ENCODE assay signal across 12 cellular contexts in the genomic region with DNA sequence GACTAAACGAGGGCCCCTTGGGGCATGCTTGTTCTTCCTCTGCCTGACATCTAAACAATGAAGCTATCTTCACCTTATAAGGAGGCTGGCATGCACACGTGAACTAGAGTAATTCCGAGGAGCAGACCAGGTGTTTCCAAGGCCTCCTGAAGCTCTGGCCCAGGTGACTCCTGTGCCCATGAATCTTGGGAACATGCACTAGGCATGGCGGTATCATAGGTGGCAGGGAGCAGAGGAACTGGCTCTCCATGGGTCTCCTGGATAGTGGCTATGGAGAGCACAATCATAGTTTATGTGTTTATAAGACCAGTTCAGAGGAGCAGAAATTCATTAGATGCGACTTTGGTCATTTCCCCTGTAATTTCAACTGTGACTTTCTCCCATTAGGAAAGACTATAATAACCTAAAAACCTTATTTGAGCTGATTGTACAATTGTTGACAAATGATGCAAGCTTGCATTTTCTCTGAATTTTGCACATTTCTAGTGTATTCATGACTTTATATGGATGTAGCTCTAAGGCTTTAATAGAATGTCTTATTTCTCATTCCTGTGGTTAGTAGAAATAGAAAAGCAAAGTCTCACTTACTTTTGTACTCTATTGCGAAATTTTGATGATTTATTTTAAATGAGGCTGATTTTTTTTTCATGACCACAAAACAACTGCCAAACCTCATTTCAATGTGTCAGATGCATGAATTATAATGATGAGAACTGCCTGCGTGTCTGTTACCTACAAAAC.
DNase-seq lines count a peak whose midpoint lies in the region; ATAC-seq and TF ChIP-seq lines count a peak whose summit lies in the region.
"Had no signal": no experiment of that assay in that cellular context is flagged by ENCODE, and none has a peak within 500 bp of the region (broad histone marks: within the 10 kb centered on the region; RNA-seq: fewer than 3 reads in every experiment).

No MANE protein-coding gene starts in this region.

- peak overlapping the region; percentile 92 for H3K23ac ChIP-seq in IMR-90 (ENCODE audit: low read depth, low read length)

- H3K9ac ChIP-seq in IMR-90 (ENCODE audit: low read depth, low read length) (peak overlapping the region; percentile 57; the same call in 1 of the 2 replicates), adipocyte (ENCODE audit: low read length) (peak overlapping the region; percentile 74), subcutaneous abdominal adipose tissue (ENCODE audit: low read length in 5 of 5) (peak overlapping the region in 1 of 5 donors; percentile 44)

- H3K56ac ChIP-seq in IMR-90 (ENCODE audit: extremely low read depth, insufficient read depth, low read length) = peak overlapping the region; percentile 76; the same call in 1 of the 2 replicates

- no peaks in the 10 kb centered on the region for H4K20me1 ChIP-seq in IMR-90 (ENCODE audit: insufficient read depth, low read length)

- H3K4ac ChIP-seq in IMR-90 (ENCODE audit: low read depth, low read length) = peak overlapping the region; percentile 97

- peak overlapping the region; percentile 98 for H2AK5ac ChIP-seq in IMR-90 (ENCODE audit: low read depth, low read length)

- no peak for TF ChIP-seq RAD21 in IMR-90 (IDR thresholded peaks at IDR 0.05; ENCODE audit: low read length)

- H4K91ac ChIP-seq in IMR-90 (ENCODE audit: insufficient read depth, low read depth, low read length) = peak overlapping the region; percentile 95

- WGBS in IMR-90 (ENCODE audit: extremely low coverage in 2 of 2, insufficient read length in 1 of 2), 2 experiments = 83% methylated on average over 1 of the region's 7 CpGs; no CpG with 5 or more reads in 1 of the 2 experiments

- TF ChIP-seq POLR2A in IMR-90 (IDR thresholded peaks at IDR 0.05; ENCODE audit: low read depth, low read length) = no peak

- H3K18ac ChIP-seq in IMR-90 (ENCODE audit: low read depth, low read length) = peak overlapping the region; percentile 98

- no peak overlapping the region for H3K4me3 ChIP-seq in IMR-90 (ENCODE audit: insufficient read depth, low read depth, low read length)
- H3K4me3 ChIP-seq in adipocyte (ENCODE audit: low read length) = peak overlapping the region; percentile 15
- no peak overlapping the region for H3K4me3 ChIP-seq in subcutaneous abdominal adipose tissue (ENCODE audit: low read depth in 1 of 5, low read length in 5 of 5)
- H3K4me3 ChIP-seq: heart left ventricle had no signal

- H3K36me3 ChIP-seq in IMR-90 (ENCODE audit: control insufficient read depth, insufficient read depth, low read length) (no peaks in the 10 kb centered on the region), adipocyte (ENCODE audit: control insufficient read depth, insufficient read depth, low read length, severe bottlenecking) (no peaks in the 10 kb centered on the region), subcutaneous abdominal adipose tissue (ENCODE audit: control insufficient read depth in 5 of 5, insufficient read depth in 5 of 5, low read length in 5 of 5) (no peaks in the 10 kb centered on the region)
- H3K36me3 ChIP-seq: heart left ventricle had no signal

- H3K4me2 ChIP-seq in IMR-90 (ENCODE audit: low read depth, low read length) = peak overlapping the region; percentile 76

- peak overlapping the region; percentile 95 for H4K5ac ChIP-seq in IMR-90 (ENCODE audit: low read depth, low read length)

- peak overlapping the region; percentile 94 for H2BK5ac ChIP-seq in IMR-90 (ENCODE audit: low read depth, low read length, poor library complexity, severe bottlenecking)

- no peaks in the 10 kb centered on the region for H3K79me1 ChIP-seq in IMR-90 (ENCODE audit: low read depth in 1 of 2, low read length in 2 of 2)

- intact Hi-C loops in IMR-90 (cut with micrococcal nuclease) = loop anchor here (5.0 kb wide), 1 partner anchor 1059 kb away; the partner anchor contains the start of gene VCAN

- POLR2A ChIA-PET in IMR-90 (lab: Charles Lee; ENCODE audit: unreplicated experiment) (no interaction called here), WTC11 (lab: Charles Lee) (no interaction called here)

- BruUV-seq in IMR-90 (replicated peaks; lab: Mats Ljungman, UMichigan) = no TSS peak

- H3K9me3 ChIP-seq in IMR-90 (ENCODE audit: control insufficient read depth, insufficient read depth, low read length) = no peaks in the 10 kb centered on the region
- H3K9me3 ChIP-seq in adipocyte (ENCODE audit: control insufficient read depth, low read length) = no peaks in the 10 kb centered on the region
- no peaks in the 10 kb centered on the region for H3K9me3 ChIP-seq in subcutaneous abdominal adipose tissue (ENCODE audit: control insufficient read depth in 5 of 5, low read length in 5 of 5)
- H3K9me3 ChIP-seq: heart left ventricle had no signal

- H3K27ac Mint-ChIP-seq in WTC11 = no peak overlapping the region

- H2AFZ ChIP-seq in IMR-90 (replicated peaks; ENCODE audit: low read length, poor library complexity) = no peak overlapping the region

- H3K36me3 Mint-ChIP-seq in WTC11 = no peaks in the 10 kb centered on the region

- TF ChIP-seq CTCF in IMR-90 (conservative IDR thresholded peaks at IDR 0.05; ENCODE audit: low read depth, low read length) = no peak
- no peak for TF ChIP-seq CTCF in WTC11 (IDR thresholded peaks at IDR 0.05)

- H3K4me3 Mint-ChIP-seq in WTC11 = no peak overlapping the region
- H3K4me3 Mint-ChIP-seq: activated naive CD8-positive, alpha-beta T cell treated with anti-CD3 and anti-CD28 coated beads, Interleukin-2, amount 10 ng/mL, durations not matched to agents 7 days and 5 days; nephron progenitor cell had no signal

- H3K9me3 Mint-ChIP-seq in WTC11 = no peaks in the 10 kb centered on the region
- H3K9me3 Mint-ChIP-seq: activated naive CD8-positive, alpha-beta T cell treated with anti-CD3 and anti-CD28 coated beads, Interleukin-2, amount 10 ng/mL, durations not matched to agents 7 days and 5 days had no signal

- peak overlapping the region; percentile 98 for H2BK120ac ChIP-seq in IMR-90 (ENCODE audit: low read depth, low read length)

- dilution Hi-C loops in IMR-90 (cut with HindIII; ENCODE audit: low sequenced_read_pairs, unreplicated experiment) = no loop called here

- peak overlapping the region; percentile 76 to 94 for H4K8ac ChIP-seq in IMR-90 (ENCODE audit: low read depth in 2 of 2, low read length in 2 of 2)

- H3K27ac ChIP-seq in IMR-90 (ENCODE audit: insufficient read depth, low read length) (peak overlapping the region; percentile 100), subcutaneous abdominal adipose tissue (ENCODE audit: low read depth, low read length) (peak overlapping the region; percentile 19)

- H3K4me1 ChIP-seq in IMR-90 (ENCODE audit: control insufficient read depth, insufficient read depth, low read length) = peaks cover 13% of the 10 kb centered on the region
- peaks cover 25% of the 10 kb centered on the region for H3K4me1 ChIP-seq in adipocyte (ENCODE audit: control insufficient read depth, insufficient read depth, low read length)
- peaks cover 0 to 16% (median 11%) of the 10 kb centered on the region in 5 donors for H3K4me1 ChIP-seq in subcutaneous abdominal adipose tissue (ENCODE audit: control insufficient read depth in 5 of 5, insufficient read depth in 5 of 5, low read length in 5 of 5)

- peak; percentile 83 for DNase-seq in IMR-90
- peak; percentile 90 for DNase-seq in adipocyte (ENCODE audit: low read depth)
- peak; percentile 60 for DNase-seq in foreskin melanocyte
- DNase-seq in cerebellar nuclear complex (lab: John Stamatoyannopoulos, UW) = no peak
- no peak for DNase-seq in activated naive CD4-positive, alpha-beta T cell treated with anti-CD3 and anti-CD28 coated beads, Interleukin-2, amount 50 U/mL, for 16 hours
- DNase-seq in WTC11 (ENCODE audit: low spot score) = no peak
- DNase-seq in stimulated activated naive CD8-positive, alpha-beta T cell treated with anti-CD3 and anti-CD28 coated beads, Interleukin-15, Interleukin-2, amounts not matched to agents 100 U/mL and 50 U/mL, for 24 hours = no peak
- DNase-seq: activated CD4-positive, alpha-beta T cell treated with anti-CD3 and anti-CD28 coated beads for 1 hour; activated naive CD8-positive, alpha-beta T cell treated with anti-CD3 and anti-CD28 coated beads, Interleukin-2, amount 10 ng/mL, durations not matched to agents 7 days and 5 days; heart left ventricle; nephron progenitor cell had no signal

- H3K14ac ChIP-seq in IMR-90 (replicated peaks; ENCODE audit: low read depth, low read length) = peak overlapping the region; percentile 92

- CTCF ChIA-PET in IMR-90 (lab: Yijun Ruan, JAX) = interaction anchor here (0.9 kb wide), 1 partner anchor 24 kb away, joined by 4 read pairs; no protein-coding TSS in a partner anchor
- CTCF ChIA-PET in WTC11 (lab: Charles Lee) = no interaction called here

- in situ Hi-C loops in IMR-90 (cut with MboI; ENCODE audit: low sequenced_read_pairs) = no loop called here

- peak overlapping the region; percentile 97 for H2BK15ac ChIP-seq in IMR-90 (ENCODE audit: low read depth, low read length)

- H3K27me3 ChIP-seq in IMR-90 (ENCODE audit: control insufficient read depth, insufficient read depth, low read length) (no peaks in the 10 kb centered on the region), adipocyte (replicated peaks; ENCODE audit: control insufficient read depth, insufficient read depth, low read length) (no peaks in the 10 kb centered on the region), subcutaneous abdominal adipose tissue (ENCODE audit: control insufficient read depth in 5 of 5, insufficient read depth in 4 of 5, low read length in 5 of 5) (no peaks in the 10 kb centered on the region)
- H3K27me3 ChIP-seq: heart left ventricle had no signal

- no peaks in the 10 kb centered on the region for H3K27me3 Mint-ChIP-seq in WTC11 (ENCODE audit: low read depth)
- H3K27me3 Mint-ChIP-seq: activated naive CD8-positive, alpha-beta T cell treated with anti-CD3 and anti-CD28 coated beads, Interleukin-2, amount 10 ng/mL, durations not matched to agents 7 days and 5 days had no signal

- H2BK20ac ChIP-seq in IMR-90 (ENCODE audit: low read depth, low read length) = peak overlapping the region; percentile 100

- H3K4me1 Mint-ChIP-seq in WTC11 = peaks cover 11% of the 10 kb centered on the region
- H3K4me1 Mint-ChIP-seq: activated naive CD8-positive, alpha-beta T cell treated with anti-CD3 and anti-CD28 coated beads, Interleukin-2, amount 10 ng/mL, durations not matched to agents 7 days and 5 days had no signal

- peak overlapping the region; percentile 88 for H2AK9ac ChIP-seq in IMR-90 (replicated peaks; ENCODE audit: low read depth, low read length, poor library complexity)

- peaks cover 8% of the 10 kb centered on the region; the same call in 1 of the 2 replicates for H3K9me1 ChIP-seq in IMR-90 (ENCODE audit: insufficient read depth, low read length)

- ATAC-seq in IMR-90 (ENCODE audit: low read depth) = peak; percentile 86
- ATAC-seq in WTC11 = no peak
- no peak for ATAC-seq in stimulated activated naive CD8-positive, alpha-beta T cell treated with anti-CD3 and anti-CD28 coated beads, Interleukin-15, Interleukin-2, amounts not matched to agents 100 U/mL and 50 U/mL, for 24 hours
- ATAC-seq: heart left ventricle had no signal

TF ChIP-seq in IMR-90, 13 proteins besides CTCF, POLR2A, EP300 and RAD21 (continues in another document):
- TF ChIP-seq CEBPB (IDR thresholded peaks at IDR 0.05; ENCODE audit: low read depth, low read length) (peak; percentile 98), RCOR1 (IDR thresholded peaks at IDR 0.05; ENCODE audit: insufficient replicate concordance, low read length) (no peak)

Comparison
In these comparisons a context has a peak if more than half of its experiments do, and no peak if none do; other contexts are left out.
1. DNase-seq: peak in IMR-90 (single experiment), adipocyte (single experiment) and foreskin melanocyte (single experiment); none in cerebellar nuclear complex (0 of 2), activated naive CD4-positive, alpha-beta T cell treated with anti-CD3 and anti-CD28 coated beads, Interleukin-2, amount 50 U/mL, for 16 hours (single experiment), WTC11 (single experiment) and stimulated activated naive CD8-positive, alpha-beta T cell treated with anti-CD3 and anti-CD28 coated beads, Interleukin-15, Interleukin-2, amounts not matched to agents 100 U/mL and 50 U/mL, for 24 hours (single experiment).